Comparison of ENCODE assay signal across 9 cellular contexts in the genomic region with DNA sequence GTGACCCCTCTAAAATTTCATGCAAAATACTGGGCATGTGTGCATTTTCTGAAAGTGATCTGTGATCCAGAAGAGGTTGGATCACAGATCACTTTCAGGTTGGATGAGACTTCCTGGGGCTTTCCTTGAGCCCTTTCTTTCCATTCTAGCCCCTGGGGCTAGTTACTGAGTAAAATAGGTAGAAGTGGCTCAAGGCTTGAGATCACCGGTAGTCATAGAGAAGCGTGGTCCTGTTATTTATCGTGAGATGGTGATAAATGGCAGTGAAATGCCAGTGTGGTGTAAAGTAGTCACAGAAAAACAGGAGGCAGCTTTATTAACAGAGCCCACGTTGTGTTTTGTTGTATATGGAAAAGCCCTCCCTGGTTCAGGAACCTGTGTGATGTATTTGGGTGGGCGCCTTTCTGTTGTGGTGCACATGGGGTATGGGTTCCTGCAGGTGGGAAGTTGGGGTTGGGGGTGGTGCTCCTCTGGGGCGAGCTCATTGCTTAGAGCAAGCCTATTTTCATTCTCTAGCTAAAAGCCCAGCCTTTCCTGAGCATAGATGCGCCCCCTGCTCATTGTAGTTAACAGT. TPM values are rescaled to one million over a fixed set of nuclear protein-coding genes. Genes with fewer than 3 reads are reported as not detected.
A peak's percentile ranks its signal among the peaks of the same experiment; 100 is the strongest.
DNase-seq lines count a peak whose midpoint lies in the region; ATAC-seq and TF ChIP-seq lines count a peak whose summit lies in the region.
"Had no signal": no experiment of that assay in that cellular context is flagged by ENCODE, and none has a peak within 500 bp of the region (broad histone marks: within the 10 kb centered on the region; RNA-seq: fewer than 3 reads in every experiment).

No MANE protein-coding gene starts in this region.

- peaks cover 7% of the 10 kb centered on the region for H3K4me1 ChIP-seq in HAP-1

- H3K27me3 Mint-ChIP-seq in dendritic cell treated with granulocyte-macrophage colony-stimulating factor and Interleukin-4, amounts not matched to agents 40 ng/mL and 50 ng/mL, for 4 days: no peaks in the 10 kb centered on the region
- no peaks in the 10 kb centered on the region for H3K27me3 Mint-ChIP-seq in natural killer cell treated with Interleukin-12 subunit alpha and Interleukin-12 subunit beta and Interleukin-15 and Interleukin-18, amount 100 ng/mL, for 72 hours

- in situ Hi-C loops in HAP-1 (cut with MboI; ENCODE audit: low sequenced_read_pairs): no loop called here

- H3K27me3 ChIP-seq in HL-60 (ENCODE audit: insufficient read depth, poor library complexity, severe bottlenecking) (no peaks in the 10 kb centered on the region), HAP-1 (ENCODE audit: low read depth) (no peaks in the 10 kb centered on the region)

- peaks cover 81% of the 10 kb centered on the region for H3K4me1 Mint-ChIP-seq in dendritic cell treated with granulocyte-macrophage colony-stimulating factor and Interleukin-4, amounts not matched to agents 40 ng/mL and 50 ng/mL, for 4 days (ENCODE audit: low read depth)
- peaks cover 66 to 72% of the 10 kb centered on the region in 2 donors for H3K4me1 Mint-ChIP-seq in natural killer cell treated with Interleukin-12 subunit alpha and Interleukin-12 subunit beta and Interleukin-15 and Interleukin-18, amount 100 ng/mL, for 72 hours (ENCODE audit: low read depth in 2 of 2)

- H3K27ac Mint-ChIP-seq in dendritic cell treated with granulocyte-macrophage colony-stimulating factor and Interleukin-4, amounts not matched to agents 40 ng/mL and 50 ng/mL, for 4 days: peak overlapping the region; percentile 81
- peak overlapping the region; percentile 84 to 95 for H3K27ac Mint-ChIP-seq in natural killer cell treated with Interleukin-12 subunit alpha and Interleukin-12 subunit beta and Interleukin-15 and Interleukin-18, amount 100 ng/mL, for 72 hours

- intact Hi-C loops in dendritic cell treated with granulocyte-macrophage colony-stimulating factor and Interleukin-4, amounts not matched to agents 40 ng/mL and 50 ng/mL, for 4 days (cut with micrococcal nuclease): no loop called here

- H3K27ac ChIP-seq in 22Rv1 (peak overlapping the region; percentile 45), HL-60 (replicated peaks) (peak overlapping the region; percentile 61)

- H3K4me3 Mint-ChIP-seq in dendritic cell treated with granulocyte-macrophage colony-stimulating factor and Interleukin-4, amounts not matched to agents 40 ng/mL and 50 ng/mL, for 4 days: no peak overlapping the region
- H3K4me3 Mint-ChIP-seq in natural killer cell treated with Interleukin-12 subunit alpha and Interleukin-12 subunit beta and Interleukin-15 and Interleukin-18, amount 100 ng/mL, for 72 hours: no peak overlapping the region

- TF ChIP-seq CTCF in 22Rv1 (IDR thresholded peaks at IDR 0.05) (no peak), HL-60 (IDR thresholded peaks at IDR 0.05; ENCODE audit: insufficient read depth, low read length) (no peak)

- peaks cover 64% of the 10 kb centered on the region for H3K36me3 Mint-ChIP-seq in dendritic cell treated with granulocyte-macrophage colony-stimulating factor and Interleukin-4, amounts not matched to agents 40 ng/mL and 50 ng/mL, for 4 days (ENCODE audit: low read depth)
- H3K36me3 Mint-ChIP-seq in natural killer cell treated with Interleukin-12 subunit alpha and Interleukin-12 subunit beta and Interleukin-15 and Interleukin-18, amount 100 ng/mL, for 72 hours: no peaks in the 10 kb centered on the region

- no peak for DNase-seq in HL-60 (ENCODE audit: low read depth in 1 of 2, low spot score in 1 of 2)
- no peak for DNase-seq in natural killer cell treated with Interleukin-12 subunit alpha and Interleukin-12 subunit beta and Interleukin-15 and Interleukin-18, amount 100 ng/mL, for 72 hours (ENCODE audit: low spot score)
- no peak for DNase-seq in HAP-1 (ENCODE audit: low spot score in 2 of 2)
- DNase-seq in activated T-cell treated with anti-CD3 and anti-CD28 coated beads, Interleukin-2, amount 50 U/mL, for 1 hour: no peak

- ATAC-seq in natural killer cell treated with Interleukin-12 subunit alpha and Interleukin-12 subunit beta and Interleukin-15 and Interleukin-18, amount 100 ng/mL, for 72 hours: no peak
- no peak for ATAC-seq in GM21381 (IDR thresholded peaks at IDR 0.05; ENCODE audit: unreplicated experiment)
- no peak for ATAC-seq in GM21447 (IDR thresholded peaks at IDR 0.05; ENCODE audit: unreplicated experiment)

- H3K9me3 Mint-ChIP-seq in dendritic cell treated with granulocyte-macrophage colony-stimulating factor and Interleukin-4, amounts not matched to agents 40 ng/mL and 50 ng/mL, for 4 days: no peaks in the 10 kb centered on the region
- no peaks in the 10 kb centered on the region for H3K9me3 Mint-ChIP-seq in natural killer cell treated with Interleukin-12 subunit alpha and Interleukin-12 subunit beta and Interleukin-15 and Interleukin-18, amount 100 ng/mL, for 72 hours

- peaks cover 5% of the 10 kb centered on the region for H3K36me3 ChIP-seq in HAP-1 (replicated peaks)

- no peak overlapping the region for H3K4me3 ChIP-seq in HL-60 (replicated peaks; ENCODE audit: insufficient read depth, low read length)
- no peak overlapping the region for H3K4me3 ChIP-seq in HAP-1

- no peaks in the 10 kb centered on the region for H3K9me3 ChIP-seq in HAP-1

RNA-seq across cellular contexts. Expression of gene SH2D4B, which starts 34.0 kb away (rescaled TPM):
- under 1 TPM; 0.25 to 0.40 TPM for total RNA-seq in natural killer cell treated with Interleukin-12 subunit alpha and Interleukin-12 subunit beta and Interleukin-15 and Interleukin-18, amount 100 ng/mL, for 72 hours
- total RNA-seq: H7 had no signal

RNA-seq across cellular contexts. Expression of gene TSPAN14, which starts 49.6 kb away (rescaled TPM):
- total RNA-seq in natural killer cell treated with Interleukin-12 subunit alpha and Interleukin-12 subunit beta and Interleukin-15 and Interleukin-18, amount 100 ng/mL, for 72 hours: 10 to 100 TPM; 56.5 to 76.6 TPM
